ENCODE assay signal across 11 cellular contexts in genomic region chr5:113140837-113141661, GRCh38.
DNase-seq lines count a peak whose midpoint lies in the region; ATAC-seq and TF ChIP-seq lines count a peak whose summit lies in the region.
"Had no signal": no experiment of that assay in that cellular context is flagged by ENCODE, and none has a peak within 500 bp of the region (broad histone marks: within the 10 kb centered on the region; RNA-seq: fewer than 3 reads in every experiment).

No MANE protein-coding gene starts in this region.

- intact Hi-C loops in CD4-positive, alpha-beta T cell (cut with DNase I, micrococcal nuclease) = no loop called here

- H3K27ac Mint-ChIP-seq in CD4-positive, alpha-beta T cell = no peak overlapping the region
- H3K27ac Mint-ChIP-seq: IgD-negative memory B cell had no signal

- POLR2A ChIA-PET in CD4-positive, alpha-beta T cell (lab: Charles Lee) = no interaction called here

- peaks cover 46% of the 10 kb centered on the region for H3K4me1 ChIP-seq in parathyroid adenoma
- H3K4me1 ChIP-seq: adrenal gland had no signal

- H3K36me3 Mint-ChIP-seq in CD4-positive, alpha-beta T cell (ENCODE audit: low read depth) = no peaks in the 10 kb centered on the region

- H3K9me3 ChIP-seq in WERI-Rb-1 (ENCODE audit: severe bottlenecking) (no peaks in the 10 kb centered on the region), parathyroid adenoma (ENCODE audit: control insufficient read depth, low read length) (no peaks in the 10 kb centered on the region)
- no peaks in the 10 kb centered on the region for H3K9me3 ChIP-seq in CD4-positive, alpha-beta T cell (ENCODE audit: control insufficient read depth, low read length)
- H3K9me3 ChIP-seq: adrenal gland had no signal

- H3K4me2 ChIP-seq in parathyroid adenoma (ENCODE audit: low read length) = peak overlapping the region; percentile 29

- H2AFZ ChIP-seq in parathyroid adenoma = no peak overlapping the region

- H3K27ac ChIP-seq in WERI-Rb-1 = peak overlapping the region; percentile 72
- H3K27ac ChIP-seq in parathyroid adenoma = peak overlapping the region; percentile 81
- no peak overlapping the region for H3K27ac ChIP-seq in CD4-positive, alpha-beta T cell (ENCODE audit: low read depth, low read length)
- H3K27ac ChIP-seq: adrenal gland had no signal

- no peaks in the 10 kb centered on the region for H3K27me3 Mint-ChIP-seq in CD4-positive, alpha-beta T cell

- ATAC-seq in HG02642 (IDR thresholded peaks at IDR 0.05; ENCODE audit: poor library complexity, unreplicated experiment) (no peak), HG03457 (IDR thresholded peaks at IDR 0.05; ENCODE audit: unreplicated experiment) (no peak)
- ATAC-seq in CD4-positive, alpha-beta T cell (ENCODE audit: poor library complexity) = no peak
- ATAC-seq: activated CD4-positive, CD25-positive, alpha-beta regulatory T cell treated with anti-CD3 and anti-CD28 coated beads, Interleukin-2, amount 50 U/mL, for 24 hours had no signal

- H3K27me3 ChIP-seq in WERI-Rb-1 (ENCODE audit: insufficient read depth, low read depth, severe bottlenecking) = no peaks in the 10 kb centered on the region
- H3K27me3 ChIP-seq in parathyroid adenoma (ENCODE audit: control insufficient read depth, insufficient read depth, low read length) = no peaks in the 10 kb centered on the region
- H3K27me3 ChIP-seq in CD4-positive, alpha-beta T cell (ENCODE audit: control insufficient read depth, insufficient read depth, low read length) = peaks cover 3% of the 10 kb centered on the region
- H3K27me3 ChIP-seq: adrenal gland had no signal

- no peaks in the 10 kb centered on the region for H3K4me1 Mint-ChIP-seq in CD4-positive, alpha-beta T cell (ENCODE audit: low read depth)
- H3K4me1 Mint-ChIP-seq: IgD-negative memory B cell had no signal

- CTCF ChIA-PET in CD4-positive, alpha-beta T cell (lab: Charles Lee) = no interaction called here

- H3K4me3 ChIP-seq in WERI-Rb-1 (ENCODE audit: low read depth, low read length) (no peak overlapping the region), foreskin fibroblast (ENCODE audit: low read depth in 1 of 2, low read length in 2 of 2) (no peak overlapping the region), parathyroid adenoma (ENCODE audit: low read depth, low read length) (no peak overlapping the region)
- H3K4me3 ChIP-seq: adrenal gland had no signal

- no peak for TF ChIP-seq CTCF in WERI-Rb-1 (IDR thresholded peaks at IDR 0.05; ENCODE audit: low read depth, low read length)
- TF ChIP-seq CTCF in foreskin fibroblast (IDR thresholded peaks at IDR 0.05; ENCODE audit: low read depth, low read length) = no peak
- TF ChIP-seq CTCF in parathyroid adenoma (IDR thresholded peaks at IDR 0.05) = no peak
- no peak for TF ChIP-seq CTCF in CD4-positive, alpha-beta T cell (IDR thresholded peaks at IDR 0.05)

- no peaks in the 10 kb centered on the region for H3K9me3 Mint-ChIP-seq in CD4-positive, alpha-beta T cell
- H3K9me3 Mint-ChIP-seq: IgD-negative memory B cell had no signal

- H3K9ac ChIP-seq in parathyroid adenoma = no peak overlapping the region

- DNase-seq in EL (peak; percentile 67), WERI-Rb-1 (peak; percentile 64), foreskin fibroblast (peak; percentile 75 to 92), NCI-H1105 (lab: John Stamatoyannopoulos, UW) (no peak)
- no peak for DNase-seq in CD4-positive, alpha-beta T cell

- no peak overlapping the region for H3K4me3 Mint-ChIP-seq in CD4-positive, alpha-beta T cell
- H3K4me3 Mint-ChIP-seq: IgD-negative memory B cell had no signal

- H3K79me2 ChIP-seq in parathyroid adenoma = peaks cover 53% of the 10 kb centered on the region

- H3K36me3 ChIP-seq in WERI-Rb-1 = peaks cover 99% of the 10 kb centered on the region
- no peaks in the 10 kb centered on the region for H3K36me3 ChIP-seq in parathyroid adenoma (ENCODE audit: control insufficient read depth, insufficient read depth, low read length)
- H3K36me3 ChIP-seq: adrenal gland had no signal

Comparison
In these comparisons a context has a peak if more than half of its experiments do, and no peak if none do; other contexts are left out.
1. DNase-seq: peak in EL (single experiment), WERI-Rb-1 (single experiment) and foreskin fibroblast (2 of 2); none in CD4-positive, alpha-beta T cell (0 of 10) and NCI-H1105 (single experiment).